In genomic region chr3:58556761-58557181, GRCh38 we compare ENCODE assay signal across 2 cellular contexts.
TF ChIP-seq lines count a peak whose summit lies in the region.

No MANE protein-coding gene starts in this region.

TF ChIP-seq in IMR-90, 13 proteins besides CTCF, POLR2A, EP300 and RAD21:
- TF ChIP-seq CEBPB (IDR thresholded peaks at IDR 0.05; ENCODE audit: low read depth, low read length) (no peak), CHD1 (IDR thresholded peaks at IDR 0.05; ENCODE audit: low read depth, low read length) (no peak), USF2 (IDR thresholded peaks at IDR 0.05; ENCODE audit: low read depth, low read length) (no peak), NFE2L2 (IDR thresholded peaks at IDR 0.05; ENCODE audit: low read depth, low read length) (no peak), RCOR1 (IDR thresholded peaks at IDR 0.05; ENCODE audit: insufficient replicate concordance, low read length) (no peak), RFX5 (IDR thresholded peaks at IDR 0.05; ENCODE audit: low read depth, low read length) (no peak), MAZ (IDR thresholded peaks at IDR 0.05; ENCODE audit: borderline replicate concordance, low read depth, low read length) (no peak), SMC3 (IDR thresholded peaks at IDR 0.05; ENCODE audit: low read depth, low read length) (no peak), MAFK (IDR thresholded peaks at IDR 0.05; ENCODE audit: low read depth, low read length) (no peak), MXI1 (IDR thresholded peaks at IDR 0.05; ENCODE audit: borderline replicate concordance, low read depth, low read length) (no peak), FOS (IDR thresholded peaks at IDR 0.05; ENCODE audit: low read depth, low read length) (no peak), ELK1 (IDR thresholded peaks at IDR 0.05; ENCODE audit: borderline replicate concordance, low read depth, low read length) (no peak), BHLHE40 (IDR thresholded peaks at IDR 0.05; ENCODE audit: low read depth, low read length) (no peak)

TF ChIP-seq in HepG2, 621 proteins besides CTCF, POLR2A, EP300 and RAD21:
- TF ChIP-seq THAP8 (CRISPR knock-in tag; IDR thresholded peaks at IDR 0.05; ENCODE audit: borderline replicate concordance), result no peak
- no peak for TF ChIP-seq ZNF780A (CRISPR knock-in tag; IDR thresholded peaks at IDR 0.05)
- no peak for TF ChIP-seq RFX1 (IDR thresholded peaks at IDR 0.05)
- TF ChIP-seq ZNF710 (CRISPR knock-in tag; IDR thresholded peaks at IDR 0.05; ENCODE audit: borderline replicate concordance), result no peak
- TF ChIP-seq ZNF18 (CRISPR knock-in tag; IDR thresholded peaks at IDR 0.05; ENCODE audit: insufficient replicate concordance), result no peak
- no peak for TF ChIP-seq ZNF546 (CRISPR knock-in tag; conservative IDR thresholded peaks at IDR 0.05)
